In the genomic region with DNA sequence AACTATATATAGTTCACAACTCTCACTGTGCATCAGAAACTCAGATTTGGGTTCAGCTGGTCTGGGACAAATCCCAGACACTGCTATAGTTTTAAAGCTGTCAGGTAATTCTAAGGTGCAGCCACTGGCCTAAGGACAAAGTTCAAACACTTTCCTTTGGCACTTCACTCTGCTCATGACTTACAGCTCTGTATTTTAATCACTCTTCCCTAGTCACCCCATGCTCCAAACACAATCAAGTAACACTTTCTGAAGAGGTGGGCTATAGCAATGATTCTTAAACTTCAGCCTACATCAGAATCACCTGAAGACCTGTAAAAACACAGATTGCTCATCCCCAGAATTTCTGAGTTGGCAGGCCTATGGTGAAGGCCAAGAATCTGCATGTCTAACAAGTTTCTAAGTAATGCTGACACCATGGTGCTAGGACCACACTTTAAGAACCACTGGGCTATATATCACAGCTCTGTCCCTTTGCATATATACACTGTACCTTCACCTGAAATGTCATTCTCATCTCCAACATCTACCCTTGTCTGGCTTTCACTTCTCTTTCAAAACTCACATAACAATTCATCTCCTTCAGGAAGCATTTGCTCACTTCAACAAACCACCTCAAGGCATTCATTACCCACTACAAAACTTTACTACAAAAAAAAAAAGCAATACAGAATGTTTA, we compare ENCODE assay signal across 12 cellular contexts. TPM values are rescaled to one million over a fixed set of nuclear protein-coding genes. Genes with fewer than 3 reads are reported as not detected.
A peak's percentile ranks its signal among the peaks of the same experiment; 100 is the strongest.
DNase-seq lines count a peak whose midpoint lies in the region; ATAC-seq and TF ChIP-seq lines count a peak whose summit lies in the region.
"Had no signal": no experiment of that assay in that cellular context is flagged by ENCODE, and none has a peak within 500 bp of the region (broad histone marks: within the 10 kb centered on the region; RNA-seq: fewer than 3 reads in every experiment).

No MANE protein-coding gene starts in this region.

- no peak overlapping the region for H3K4me3 Mint-ChIP-seq in activated CD8-positive, alpha-beta T cell treated with anti-CD3 and anti-CD28 coated beads for 36 hours
- H3K4me3 Mint-ChIP-seq in activated CD8-positive, alpha-beta T cell treated with anti-CD3 and anti-CD28 coated beads, Interleukin-2, amount 10 ng/mL, durations not matched to agents 7 days and 5 days, result no peak overlapping the region
- no peak overlapping the region for H3K4me3 Mint-ChIP-seq in stimulated activated memory B cell treated with anti-CD40 and anti-IgM and Interleukin-4, amounts not matched to agents 10 μg/mL and 1 μg/mL and 100 μg/mL, for 72 hours

- peak; percentile 57 for ATAC-seq in activated CD8-positive, alpha-beta T cell treated with anti-CD3 and anti-CD28 coated beads for 36 hours
- no peak for ATAC-seq in activated CD8-positive, alpha-beta T cell treated with anti-CD3 and anti-CD28 coated beads, Interleukin-2, amount 10 ng/mL, durations not matched to agents 7 days and 5 days
- ATAC-seq in HG02588 (IDR thresholded peaks at IDR 0.05; ENCODE audit: unreplicated experiment) (peak; percentile 61), HG03135 (IDR thresholded peaks at IDR 0.05; ENCODE audit: unreplicated experiment) (no peak)
- peak; percentile 77 for ATAC-seq in stimulated activated memory B cell treated with anti-CD40 and anti-IgM and Interleukin-4, amounts not matched to agents 10 μg/mL and 1 μg/mL and 100 μg/mL, for 72 hours

- H3K9ac ChIP-seq in SU-DHL-6 (ENCODE audit: low read length) (no peak overlapping the region), mesenchymal stem cell (ENCODE audit: low read length) (no peak overlapping the region)
- H3K9ac ChIP-seq: KMS-11 had no signal

- H2BK15ac ChIP-seq in mesenchymal stem cell (ENCODE audit: low read depth, poor library complexity, severe bottlenecking), result no peak overlapping the region

- H3K4ac ChIP-seq in mesenchymal stem cell (ENCODE audit: low read depth in 1 of 2, low read length in 2 of 2), result no peak overlapping the region

- no peaks in the 10 kb centered on the region; the same call in 1 of the 2 replicates for H4K20me1 ChIP-seq in SU-DHL-6 (ENCODE audit: low read depth, low read length)

- peaks cover 8% of the 10 kb centered on the region for H3K79me1 ChIP-seq in mesenchymal stem cell (replicated peaks; ENCODE audit: low read length, poor library complexity, severe bottlenecking)

- H3K4me3 ChIP-seq in SU-DHL-6 (ENCODE audit: insufficient read depth, low read length, poor library complexity, severe bottlenecking) (no peak overlapping the region), mesenchymal stem cell (ENCODE audit: insufficient read depth in 1 of 2, low read depth in 1 of 2, low read length in 2 of 2) (no peak overlapping the region)

- H3F3A ChIP-seq in SU-DHL-6 (ENCODE audit: insufficient read depth), result 0 out of 2 replicates have a peak, but pooled peaks cover 4% of the 10 kb centered on the region

- no peak overlapping the region for H3K23ac ChIP-seq in mesenchymal stem cell (ENCODE audit: low read length in 2 of 2)

- H3K9me3 ChIP-seq in SU-DHL-6 (ENCODE audit: insufficient read depth, low read length) (no peaks in the 10 kb centered on the region), mesenchymal stem cell (ENCODE audit: control insufficient read depth, low read length) (no peaks in the 10 kb centered on the region)

- DNase-seq in activated CD8-positive, alpha-beta T cell treated with anti-CD3 and anti-CD28 coated beads for 36 hours, result no peak
- no peak for DNase-seq in activated CD8-positive, alpha-beta T cell treated with anti-CD3 and anti-CD28 coated beads, Interleukin-2, amount 10 ng/mL, durations not matched to agents 7 days and 5 days
- DNase-seq in occipital lobe (lab: John Stamatoyannopoulos, UW) (no peak), mesenchymal stem cell (no peak)
- DNase-seq: dermis blood vessel endothelial cell, GDM1, glutamatergic neuron had no signal

- H3K4me2 ChIP-seq in SU-DHL-6 (ENCODE audit: low read depth, low read length, poor library complexity, severe bottlenecking) (peak overlapping the region; percentile 31), mesenchymal stem cell (ENCODE audit: low read length, poor library complexity, severe bottlenecking) (no peak overlapping the region)
- H3K4me2 ChIP-seq: KMS-11 had no signal

- H3K27me3 ChIP-seq in SU-DHL-6 (ENCODE audit: low read length) (no peaks in the 10 kb centered on the region), mesenchymal stem cell (ENCODE audit: control insufficient read depth in 1 of 2, insufficient read depth in 1 of 2, low read length in 2 of 2) (no peaks in the 10 kb centered on the region)

- no peak overlapping the region for H2BK12ac ChIP-seq in mesenchymal stem cell (ENCODE audit: low read length in 2 of 2)

- H4K91ac ChIP-seq in mesenchymal stem cell (ENCODE audit: low read length), result no peak overlapping the region

- CTCF ChIA-PET in activated CD8-positive, alpha-beta T cell treated with anti-CD3 and anti-CD28 coated beads for 36 hours (lab: Charles Lee), result interaction anchor here (0.9 to 2.0 kb wide), 2 partner anchors 21 to 283 kb away, joined by 3 to 6 read pairs; partner anchors contain the start of gene STAG1
- CTCF ChIA-PET in activated CD8-positive, alpha-beta T cell treated with anti-CD3 and anti-CD28 coated beads, Interleukin-2, amount 10 ng/mL, durations not matched to agents 7 days and 5 days (lab: Charles Lee), result interaction anchor here (1.0 kb wide), 2 partner anchors 15 to 659 kb away, joined by 3 read pairs; no protein-coding TSS in a partner anchor

- no peak for TF ChIP-seq CTCF in activated CD8-positive, alpha-beta T cell treated with anti-CD3 and anti-CD28 coated beads for 36 hours (IDR thresholded peaks at IDR 0.05)
- no peak for TF ChIP-seq CTCF in SU-DHL-6 (IDR thresholded peaks at IDR 0.05; ENCODE audit: insufficient read depth, low read length, poor library complexity, severe bottlenecking)

- H3K4me1 Mint-ChIP-seq in activated CD8-positive, alpha-beta T cell treated with anti-CD3 and anti-CD28 coated beads for 36 hours (ENCODE audit: low read depth), result peaks cover 63% of the 10 kb centered on the region
- peaks cover 46% of the 10 kb centered on the region for H3K4me1 Mint-ChIP-seq in activated CD8-positive, alpha-beta T cell treated with anti-CD3 and anti-CD28 coated beads, Interleukin-2, amount 10 ng/mL, durations not matched to agents 7 days and 5 days (ENCODE audit: low read depth)
- H3K4me1 Mint-ChIP-seq in stimulated activated memory B cell treated with anti-CD40 and anti-IgM and Interleukin-4, amounts not matched to agents 10 μg/mL and 1 μg/mL and 100 μg/mL, for 72 hours, result peaks cover 67% of the 10 kb centered on the region

- H3K4me1 ChIP-seq in mesenchymal stem cell (ENCODE audit: control insufficient read depth, insufficient read depth, low read depth, low read length), result no peaks in the 10 kb centered on the region

- no peaks in the 10 kb centered on the region for H3K9me3 Mint-ChIP-seq in activated CD8-positive, alpha-beta T cell treated with anti-CD3 and anti-CD28 coated beads for 36 hours
- H3K9me3 Mint-ChIP-seq in activated CD8-positive, alpha-beta T cell treated with anti-CD3 and anti-CD28 coated beads, Interleukin-2, amount 10 ng/mL, durations not matched to agents 7 days and 5 days (ENCODE audit: insufficient read depth), result no peaks in the 10 kb centered on the region
- H3K9me3 Mint-ChIP-seq in stimulated activated memory B cell treated with anti-CD40 and anti-IgM and Interleukin-4, amounts not matched to agents 10 μg/mL and 1 μg/mL and 100 μg/mL, for 72 hours, result no peaks in the 10 kb centered on the region

- peaks cover 5% of the 10 kb centered on the region for H3K36me3 Mint-ChIP-seq in activated CD8-positive, alpha-beta T cell treated with anti-CD3 and anti-CD28 coated beads for 36 hours (ENCODE audit: low read depth)
- no peaks in the 10 kb centered on the region for H3K36me3 Mint-ChIP-seq in activated CD8-positive, alpha-beta T cell treated with anti-CD3 and anti-CD28 coated beads, Interleukin-2, amount 10 ng/mL, durations not matched to agents 7 days and 5 days (ENCODE audit: low read depth)
- no peaks in the 10 kb centered on the region for H3K36me3 Mint-ChIP-seq in stimulated activated memory B cell treated with anti-CD40 and anti-IgM and Interleukin-4, amounts not matched to agents 10 μg/mL and 1 μg/mL and 100 μg/mL, for 72 hours

- no peak overlapping the region for H2BK5ac ChIP-seq in mesenchymal stem cell (ENCODE audit: low read depth, low read length, poor library complexity, severe bottlenecking)

- no peaks in the 10 kb centered on the region for H3K9me2 ChIP-seq in SU-DHL-6 (replicated peaks; ENCODE audit: insufficient read depth, low read length)

- POLR2A ChIA-PET in activated CD8-positive, alpha-beta T cell treated with anti-CD3 and anti-CD28 coated beads for 36 hours (lab: Charles Lee), result interaction anchor here (0.9 kb wide), 1 partner anchor 558 kb away, joined by 4 read pairs; no protein-coding TSS in a partner anchor
- POLR2A ChIA-PET in activated CD8-positive, alpha-beta T cell treated with anti-CD3 and anti-CD28 coated beads, Interleukin-2, amount 10 ng/mL, durations not matched to agents 7 days and 5 days (lab: Charles Lee), result no interaction called here

- H3K36me3 ChIP-seq in SU-DHL-6 (ENCODE audit: low read length) (no peaks in the 10 kb centered on the region), mesenchymal stem cell (ENCODE audit: control insufficient read depth in 1 of 2, insufficient read depth in 2 of 2, low read depth in 1 of 2, low read length in 2 of 2) (no peaks in the 10 kb centered on the region)

- H2AFZ ChIP-seq in SU-DHL-6 (ENCODE audit: low read depth, low read length, severe bottlenecking) (no peak overlapping the region), mesenchymal stem cell (ENCODE audit: low read depth, low read length) (no peak overlapping the region)

- intact Hi-C loops in activated CD8-positive, alpha-beta T cell treated with anti-CD3 and anti-CD28 coated beads for 36 hours (cut with micrococcal nuclease), result no loop called here

- H3K27ac Mint-ChIP-seq in activated CD8-positive, alpha-beta T cell treated with anti-CD3 and anti-CD28 coated beads for 36 hours, result peak overlapping the region; percentile 14
- no peak overlapping the region for H3K27ac Mint-ChIP-seq in activated CD8-positive, alpha-beta T cell treated with anti-CD3 and anti-CD28 coated beads, Interleukin-2, amount 10 ng/mL, durations not matched to agents 7 days and 5 days
- H3K27ac Mint-ChIP-seq in stimulated activated memory B cell treated with anti-CD40 and anti-IgM and Interleukin-4, amounts not matched to agents 10 μg/mL and 1 μg/mL and 100 μg/mL, for 72 hours, result no peak overlapping the region

- H3K79me2 ChIP-seq in SU-DHL-6 (ENCODE audit: insufficient read depth, low read length), result peaks cover 100% of the 10 kb centered on the region

- no peak overlapping the region for H3K14ac ChIP-seq in mesenchymal stem cell (ENCODE audit: low read length in 2 of 2)

- H2BK120ac ChIP-seq in mesenchymal stem cell (ENCODE audit: low read depth, low read length), result no peak overlapping the region

- no peak overlapping the region for H4K8ac ChIP-seq in mesenchymal stem cell (ENCODE audit: low read length)

- peak overlapping the region; percentile 38; the same call in 1 of the 2 replicates for H3K27ac ChIP-seq in SU-DHL-6 (ENCODE audit: low read depth, low read length)
- H3K27ac ChIP-seq in mesenchymal stem cell (ENCODE audit: low read length, poor library complexity, severe bottlenecking), result no peak overlapping the region
- H3K27ac ChIP-seq: KMS-11 had no signal

- no peak overlapping the region for H2AK5ac ChIP-seq in mesenchymal stem cell (ENCODE audit: low read length, severe bottlenecking)

- H3K27me3 Mint-ChIP-seq in activated CD8-positive, alpha-beta T cell treated with anti-CD3 and anti-CD28 coated beads for 36 hours, result no peaks in the 10 kb centered on the region
- no peaks in the 10 kb centered on the region for H3K27me3 Mint-ChIP-seq in activated CD8-positive, alpha-beta T cell treated with anti-CD3 and anti-CD28 coated beads, Interleukin-2, amount 10 ng/mL, durations not matched to agents 7 days and 5 days (ENCODE audit: low read depth)
- H3K27me3 Mint-ChIP-seq in stimulated activated memory B cell treated with anti-CD40 and anti-IgM and Interleukin-4, amounts not matched to agents 10 μg/mL and 1 μg/mL and 100 μg/mL, for 72 hours, result no peaks in the 10 kb centered on the region

- H3K18ac ChIP-seq in mesenchymal stem cell (ENCODE audit: low read depth in 1 of 2, low read length in 2 of 2), result no peak overlapping the region

RNA-seq across cellular contexts. Expression of gene STAG1, which starts 21.4 kb away (rescaled TPM):
- total RNA-seq in activated CD8-positive, alpha-beta T cell treated with anti-CD3 and anti-CD28 coated beads for 36 hours, result 10 to 100 TPM; 32.5 to 32.8 TPM
- total RNA-seq in activated CD8-positive, alpha-beta T cell treated with anti-CD3 and anti-CD28 coated beads, Interleukin-2, amount 10 ng/mL, durations not matched to agents 7 days and 5 days, result 10 to 100 TPM; 38.7 to 44.7 TPM
- total RNA-seq in occipital lobe, result 80.8 TPM
- polyA plus RNA-seq in mesenchymal stem cell (2013, experiment 1 of 2), result 11.0 TPM
- polyA plus RNA-seq in mesenchymal stem cell (2013, experiment 2 of 2), result 11.2 TPM

Comparison
In these comparisons a context has a peak if more than half of its experiments do, and no peak if none do; other contexts are left out.
1. ATAC-seq: peak in activated CD8-positive, alpha-beta T cell treated with anti-CD3 and anti-CD28 coated beads for 36 hours (single experiment), HG02588 (single experiment) and stimulated activated memory B cell treated with anti-CD40 and anti-IgM and Interleukin-4, amounts not matched to agents 10 μg/mL and 1 μg/mL and 100 μg/mL, for 72 hours (single experiment); none in activated CD8-positive, alpha-beta T cell treated with anti-CD3 and anti-CD28 coated beads, Interleukin-2, amount 10 ng/mL, durations not matched to agents 7 days and 5 days (single experiment) and HG03135 (single experiment).